ENCODE assay signal across 9 cellular contexts in genomic region chr7:158820656-158821055, GRCh38. TPM values are rescaled to one million over a fixed set of nuclear protein-coding genes. Genes with fewer than 3 reads are reported as not detected.
A peak's percentile ranks its signal among the peaks of the same experiment; 100 is the strongest.
DNase-seq lines count a peak whose midpoint lies in the region; ATAC-seq and TF ChIP-seq lines count a peak whose summit lies in the region.
"Had no signal": no experiment of that assay in that cellular context is flagged by ENCODE, and none has a peak within 500 bp of the region (broad histone marks: within the 10 kb centered on the region; RNA-seq: fewer than 3 reads in every experiment).

No MANE protein-coding gene starts in this region.

- no peak for DNase-seq in HCT116 (ENCODE audit: low read depth, low spot score)
- DNase-seq in esophagus muscularis mucosa (ENCODE audit: extremely low spot score), result no peak
- DNase-seq in UCSD-AML1 (lab: John Stamatoyannopoulos, UW; ENCODE audit: unreplicated experiment), result no peak
- DNase-seq: body of pancreas, NCI-H2171 treated with DMSO at 0.1 percent for 48 hours had no signal

- H3K4me1 ChIP-seq in HCT116 (ENCODE audit: control insufficient read depth in 1 of 2, insufficient read depth in 2 of 2, low read length in 2 of 2) (peaks cover 60 to 91% of the 10 kb centered on the region in 2 experiments), esophagus muscularis mucosa (peaks cover 71 to 100% (median 97%) of the 10 kb centered on the region in 4 donors), skeletal muscle tissue (ENCODE audit: control insufficient read depth in 3 of 3, insufficient read depth in 3 of 3, low read length in 3 of 3) (peaks cover 43 to 57% (median 50%) of the 10 kb centered on the region in 3 donors)

- no peak for TF ChIP-seq EP300 in esophagus muscularis mucosa (IDR thresholded peaks at IDR 0.05)

- no peak for TF ChIP-seq RAD21 in HCT116 (IDR thresholded peaks at IDR 0.05; ENCODE audit: low read depth)

- RAD21 ChIA-PET in HCT116 (lab: Charles Lee; ENCODE audit: low non-redundant PET in 1 of 2, low total read pairs in 2 of 2, uncharacterized antibody in 2 of 2, unreplicated experiment in 2 of 2), result no interaction called here

- TF ChIP-seq CTCF in HCT116 (IDR thresholded peaks at IDR 0.05 in 2 of 3, conservative IDR thresholded peaks at IDR 0.05 in 1 of 3; ENCODE audit: borderline replicate concordance in 1 of 3, insufficient read depth in 1 of 3, low read depth in 2 of 3, low read length in 2 of 3) (no peak), esophagus muscularis mucosa (IDR thresholded peaks at IDR 0.05) (no peak)

- no peaks in the 10 kb centered on the region for H3K9me3 ChIP-seq in HCT116 (ENCODE audit: control insufficient read depth in 1 of 2, insufficient read depth in 1 of 2, low read depth in 1 of 2, low read length in 2 of 2)
- H3K9me3 ChIP-seq in esophagus muscularis mucosa, result no peaks in the 10 kb centered on the region
- no peaks in the 10 kb centered on the region for H3K9me3 ChIP-seq in skeletal muscle tissue (ENCODE audit: control insufficient read depth in 3 of 3, low read length in 3 of 3)
- H3K9me3 ChIP-seq: body of pancreas had no signal

- peak overlapping the region; percentile 85 for H3K4me2 ChIP-seq in HCT116 (ENCODE audit: low read length)

- H3K9me2 ChIP-seq in HCT116 (ENCODE audit: insufficient read depth), result no peaks in the 10 kb centered on the region

- H3K36me3 ChIP-seq in HCT116 (ENCODE audit: control insufficient read depth in 1 of 2, insufficient read depth in 2 of 2, low read length in 2 of 2), result no peaks in the 10 kb centered on the region
- H3K36me3 ChIP-seq in esophagus muscularis mucosa, result no peaks in the 10 kb centered on the region
- H3K36me3 ChIP-seq in skeletal muscle tissue (ENCODE audit: control insufficient read depth in 3 of 3, insufficient read depth in 3 of 3, low read length in 3 of 3), result no peaks in the 10 kb centered on the region

- no peaks in the 10 kb centered on the region for H3K27me3 ChIP-seq in HCT116 (ENCODE audit: insufficient read depth, low read length)
- H3K27me3 ChIP-seq in esophagus muscularis mucosa, result no peaks in the 10 kb centered on the region
- H3K27me3 ChIP-seq in skeletal muscle tissue (ENCODE audit: control insufficient read depth in 3 of 3, insufficient read depth in 3 of 3, low read length in 3 of 3), result no peaks in the 10 kb centered on the region
- H3K27me3 ChIP-seq: body of pancreas had no signal

- TSS peak; percentile 9 for BruUV-seq in HCT116 (replicated peaks; lab: Mats Ljungman, UMichigan)

- ATAC-seq in HCT116 (no peak), SK-N-SH treated with all-trans-retinoic acid at 6 μM for 48 hours (no peak), HG03159 (IDR thresholded peaks at IDR 0.05; ENCODE audit: unreplicated experiment) (no peak), GM21576 (IDR thresholded peaks at IDR 0.05; ENCODE audit: unreplicated experiment) (no peak)
- ATAC-seq: body of pancreas had no signal

- intact Hi-C loops in HCT116 (cut with micrococcal nuclease) (loop anchor here (10.0 kb wide), 1 partner anchor 116 kb away; the partner anchor contains the start of gene NCAPG2), esophagus muscularis mucosa (cut with DNase I) (no loop called here)

- H3K79me2 ChIP-seq in HCT116 (ENCODE audit: insufficient read depth, low read length), result peaks cover 100% of the 10 kb centered on the region

- H3K27ac ChIP-seq in HCT116 (ENCODE audit: low read depth, low read length) (peak overlapping the region; percentile 92), esophagus muscularis mucosa (replicated peaks in 1 of 4) (peak overlapping the region; percentile 91 to 100 (median 94)), skeletal muscle tissue (ENCODE audit: low read depth, low read length) (peak overlapping the region; percentile 74)

- H3K4me3 ChIP-seq in HCT116 (replicated peaks in 1 of 2; ENCODE audit: low read depth in 1 of 2, low read length in 2 of 2) (peak overlapping the region; percentile 8 to 52), esophagus muscularis mucosa (peak overlapping the region in 1 of 4 donors; percentile 24), skeletal muscle tissue (ENCODE audit: low read length in 3 of 3) (no peak overlapping the region)
- H3K4me3 ChIP-seq: body of pancreas had no signal

- CTCF ChIA-PET in HCT116 (lab: Charles Lee), result no interaction called here

- H2AFZ ChIP-seq in HCT116 (ENCODE audit: low read depth, low read length, poor library complexity, severe bottlenecking), result no peak overlapping the region

- POLR2A ChIA-PET in HCT116 (lab: Charles Lee), result no interaction called here

- H4K20me1 ChIP-seq in HCT116 (ENCODE audit: insufficient read depth), result no peaks in the 10 kb centered on the region

- peak overlapping the region; percentile 72 for H3K9ac ChIP-seq in HCT116 (ENCODE audit: low read length)
- H3K9ac ChIP-seq in skeletal muscle tissue (ENCODE audit: low read depth in 1 of 3, low read length in 3 of 3), result peak overlapping the region in 1 of 3 donors; percentile 23

- TF ChIP-seq POLR2A in HCT116 (IDR thresholded peaks at IDR 0.05; ENCODE audit: borderline replicate concordance, extremely low read depth, insufficient read depth, insufficient read length) (no peak), esophagus muscularis mucosa (IDR thresholded peaks at IDR 0.05; ENCODE audit: low read depth) (no peak)

- WGBS in esophagus muscularis mucosa, result 67% methylated on average over 3 of the region's 3 CpGs

TF ChIP-seq in HCT116, 20 proteins besides CTCF, POLR2A, EP300 and RAD21 (continues in another document):
- TF ChIP-seq EGR1 (IDR thresholded peaks at IDR 0.05; ENCODE audit: low read depth) (no peak), ATF3 (IDR thresholded peaks at IDR 0.05) (no peak), FOSL1 (IDR thresholded peaks at IDR 0.05; ENCODE audit: low read depth) (no peak), ZFX (IDR thresholded peaks at IDR 0.05) (no peak)

TF ChIP-seq in SK-N-SH treated with all-trans-retinoic acid at 6 μM for 48 hours, 23 proteins besides CTCF, POLR2A, EP300 and RAD21:
- TF ChIP-seq SNAI2 (CRISPR knock-in tag; IDR thresholded peaks at IDR 0.05) (no peak), TOX (CRISPR knock-in tag; IDR thresholded peaks at IDR 0.05; ENCODE audit: borderline replicate concordance) (no peak), PPARA (CRISPR knock-in tag; IDR thresholded peaks at IDR 0.05; ENCODE audit: borderline replicate concordance) (no peak), ZNF70 (CRISPR knock-in tag; IDR thresholded peaks at IDR 0.05) (no peak), ZNF565 (CRISPR knock-in tag; conservative IDR thresholded peaks at IDR 0.05; ENCODE audit: low read depth) (no peak), TSHZ2 (CRISPR knock-in tag; IDR thresholded peaks at IDR 0.05) (no peak), ZFP3 (CRISPR knock-in tag; IDR thresholded peaks at IDR 0.05) (0 out of 2 replicates have a peak, but pooled peaks have one; percentile 22)
- TF ChIP-seq, protein P1, sequence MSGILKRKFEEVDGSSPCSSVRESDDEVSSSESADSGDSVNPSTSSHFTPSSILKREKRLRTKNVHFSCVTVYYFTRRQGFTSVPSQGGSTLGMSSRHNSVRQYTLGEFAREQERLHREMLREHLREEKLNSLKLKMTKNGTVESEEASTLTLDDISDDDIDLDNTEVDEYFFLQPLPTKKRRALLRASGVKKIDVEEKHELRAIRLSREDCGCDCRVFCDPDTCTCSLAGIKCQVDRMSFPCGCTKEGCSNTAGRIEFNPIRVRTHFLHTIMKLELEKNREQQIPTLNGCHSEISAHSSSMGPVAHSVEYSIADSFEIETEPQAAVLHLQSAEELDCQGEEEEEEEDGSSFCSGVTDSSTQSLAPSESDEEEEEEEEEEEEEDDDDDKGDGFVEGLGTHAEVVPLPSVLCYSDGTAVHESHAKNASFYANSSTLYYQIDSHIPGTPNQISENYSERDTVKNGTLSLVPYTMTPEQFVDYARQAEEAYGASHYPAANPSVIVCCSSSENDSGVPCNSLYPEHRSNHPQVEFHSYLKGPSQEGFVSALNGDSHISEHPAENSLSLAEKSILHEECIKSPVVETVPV (CRISPR knock-in tag; IDR thresholded peaks at IDR 0.05), result no peak

RNA-seq across cellular contexts. Expression of gene ESYT2, which starts 8.7 kb away (rescaled TPM):
- 68.2 TPM for total RNA-seq in HCT116 (2021; ENCODE audit: unreplicated experiment)
- 48.8 and 57.5 TPM in 2 replicates for polyA plus RNA-seq in HCT116 (2012)
- 100 to 1,000 TPM; 166 to 235 (median 202) TPM for total RNA-seq in esophagus muscularis mucosa
- total RNA-seq in skeletal muscle tissue, result 38.1 TPM

RNA-seq across cellular contexts. Expression of gene DYNC2I1, which starts 35.7 kb away (rescaled TPM):
- total RNA-seq in HCT116 (2021; ENCODE audit: unreplicated experiment) (13.6 TPM), esophagus muscularis mucosa (10 to 100 TPM; 18.3 to 32.0 (median 24.9) TPM), skeletal muscle tissue (5.7 TPM)
- polyA plus RNA-seq in HCT116 (2012), result 13.2 and 15.5 TPM in 2 replicates

Comparison
In these comparisons a context has a peak if more than half of its experiments do, and no peak if none do; other contexts are left out.
1. H3K4me3 ChIP-seq: peak in HCT116 (2 of 2); none in skeletal muscle tissue (0 of 3).
2. Peak in every context shown above with its lines, with median percentiles within 50 percentile points of each other: H3K27ac ChIP-seq.